Comparison of ENCODE assay signal across 8 cellular contexts in genomic region chr7:127393370-127394058, GRCh38. TPM values are rescaled to one million over a fixed set of nuclear protein-coding genes. Genes with fewer than 3 reads are reported as not detected.
DNase-seq lines count a peak whose midpoint lies in the region; ATAC-seq and TF ChIP-seq lines count a peak whose summit lies in the region.

No MANE protein-coding gene starts in this region.

- no peak for ATAC-seq in stimulated activated naive B cell treated with anti-CD40 and anti-IgM and Interleukin-4, amounts not matched to agents 10 μg/mL and 1 μg/mL and 100 μg/mL, for 72 hours (replicated peaks)
- ATAC-seq in GM21423 (IDR thresholded peaks at IDR 0.05; ENCODE audit: unreplicated experiment) (no peak), foreskin keratinocyte (no peak)

- peaks cover 19% of the 10 kb centered on the region for H3K4me1 ChIP-seq in foreskin keratinocyte

- TF ChIP-seq CTCF in foreskin keratinocyte (conservative IDR thresholded peaks at IDR 0.05) = no peak

- H3K4me3 Mint-ChIP-seq in immature natural killer cell = peak overlapping the region; percentile 89 to 99 (median 93)
- H3K4me3 Mint-ChIP-seq in stimulated activated naive B cell treated with anti-CD40 and anti-IgM and Interleukin-4, amounts not matched to agents 10 μg/mL and 1 μg/mL and 100 μg/mL, for 72 hours = peak overlapping the region; percentile 94 to 99

- no peaks in the 10 kb centered on the region for H3K9me3 Mint-ChIP-seq in immature natural killer cell
- H3K9me3 Mint-ChIP-seq in stimulated activated naive B cell treated with anti-CD40 and anti-IgM and Interleukin-4, amounts not matched to agents 10 μg/mL and 1 μg/mL and 100 μg/mL, for 72 hours = peaks cover 4 to 5% of the 10 kb centered on the region in 2 donors

- H3K27me3 ChIP-seq in foreskin keratinocyte = peaks cover 6% of the 10 kb centered on the region

- H3K36me3 Mint-ChIP-seq in immature natural killer cell = peaks cover 5 to 19% (median 12%) of the 10 kb centered on the region in 3 donors
- peaks cover 8 to 28% of the 10 kb centered on the region in 2 donors for H3K36me3 Mint-ChIP-seq in stimulated activated naive B cell treated with anti-CD40 and anti-IgM and Interleukin-4, amounts not matched to agents 10 μg/mL and 1 μg/mL and 100 μg/mL, for 72 hours

- H3K27ac ChIP-seq in adipose tissue (ENCODE audit: low read depth, low read length) = peak overlapping the region; percentile 82
- H3K27ac ChIP-seq in foreskin keratinocyte = no peak overlapping the region

- H3K27me3 Mint-ChIP-seq in immature natural killer cell (ENCODE audit: low read depth in 3 of 3) = peaks cover 11 to 20% (median 18%) of the 10 kb centered on the region in 3 donors
- no peaks in the 10 kb centered on the region for H3K27me3 Mint-ChIP-seq in stimulated activated naive B cell treated with anti-CD40 and anti-IgM and Interleukin-4, amounts not matched to agents 10 μg/mL and 1 μg/mL and 100 μg/mL, for 72 hours

- WGBS in adipose tissue, 3 donors = 3 to 6% (median 5%) methylated on average over 28 of the region's 28 CpGs

- DNase-seq in DMS114 treated with DMSO at 0.1 percent for 48 hours (lab: John Stamatoyannopoulos, UW; ENCODE audit: unreplicated experiment) (peak; percentile 11), LHCN-M2 (ENCODE audit: low read depth) (peak; percentile 21), immature natural killer cell (no peak), germinal center (ENCODE audit: low spot score) (no peak), foreskin keratinocyte (no peak)
- no peak for DNase-seq in stimulated activated naive B cell treated with anti-CD40 and anti-IgM and Interleukin-4, amounts not matched to agents 10 μg/mL and 1 μg/mL and 100 μg/mL, for 72 hours

- H3K27ac Mint-ChIP-seq in immature natural killer cell = peak overlapping the region; percentile 94 to 98 (median 97)
- H3K27ac Mint-ChIP-seq in stimulated activated naive B cell treated with anti-CD40 and anti-IgM and Interleukin-4, amounts not matched to agents 10 μg/mL and 1 μg/mL and 100 μg/mL, for 72 hours = peak overlapping the region; percentile 99

- H3K4me1 Mint-ChIP-seq in immature natural killer cell = peaks cover 48 to 52% of the 10 kb centered on the region in 2 donors
- H3K4me1 Mint-ChIP-seq in stimulated activated naive B cell treated with anti-CD40 and anti-IgM and Interleukin-4, amounts not matched to agents 10 μg/mL and 1 μg/mL and 100 μg/mL, for 72 hours = peaks cover 22 to 42% of the 10 kb centered on the region in 2 donors

RNA-seq across cellular contexts. Expression of gene ZNF800, which starts 1.0 kb away (rescaled TPM):
- total RNA-seq in LHCN-M2 (2014; rRNA removed) (28.3 and 30.7 TPM in 2 replicates), foreskin keratinocyte (18.1 and 18.7 TPM in 2 replicates)
- 6.2 TPM for polyA plus RNA-seq in LHCN-M2 (2012)
- polyA plus RNA-seq in adipose tissue (10 to 100 TPM in 1 of 3 donors, 1 to 10 TPM in 2; 4.8 to 12.1 (median 6.6) TPM), immature natural killer cell (10 to 100 TPM; 32.6 to 67.8 (median 33.4) TPM), foreskin keratinocyte (3.7 and 3.9 TPM in 2 replicates)

Comparison
In these comparisons a context has a peak if more than half of its experiments do, and no peak if none do; other contexts are left out.
1. DNase-seq: peak in DMS114 treated with DMSO at 0.1 percent for 48 hours (single experiment) and LHCN-M2 (single experiment); none in immature natural killer cell (0 of 3), stimulated activated naive B cell treated with anti-CD40 and anti-IgM and Interleukin-4, amounts not matched to agents 10 μg/mL and 1 μg/mL and 100 μg/mL, for 72 hours (single experiment), germinal center (single experiment) and foreskin keratinocyte (0 of 2).